ENCODE assay signal across 16 cellular contexts in genomic region chr2:95007822-95008221, GRCh38.
DNase-seq lines count a peak whose midpoint lies in the region; ATAC-seq and TF ChIP-seq lines count a peak whose summit lies in the region.
"Had no signal": no experiment of that assay in that cellular context is flagged by ENCODE, and none has a peak within 500 bp of the region (broad histone marks: within the 10 kb centered on the region; RNA-seq: fewer than 3 reads in every experiment).

No MANE protein-coding gene starts in this region.

- no peak for TF ChIP-seq CTCF in WERI-Rb-1 (IDR thresholded peaks at IDR 0.05; ENCODE audit: low read depth, low read length)

- peaks cover 3% of the 10 kb centered on the region for H3K36me3 Mint-ChIP-seq in effector memory CD8-positive, alpha-beta T cell (ENCODE audit: insufficient read depth)

- H3K27me3 ChIP-seq in stomach smooth muscle (ENCODE audit: control insufficient read depth in 1 of 2, insufficient read depth in 2 of 2, low read length in 2 of 2) (no peaks in the 10 kb centered on the region), WERI-Rb-1 (ENCODE audit: insufficient read depth, low read depth, severe bottlenecking) (no peaks in the 10 kb centered on the region)
- H3K27me3 ChIP-seq: BLaER1, colonic mucosa had no signal

- H3K4me1 ChIP-seq in stomach smooth muscle (ENCODE audit: control insufficient read depth, insufficient read depth, low read length), result peaks cover 19% of the 10 kb centered on the region
- H3K4me1 ChIP-seq: colonic mucosa had no signal

- DNase-seq in NCI-H2227 treated with DMSO at 0.1 percent for 48 hours (lab: John Stamatoyannopoulos, UW) (peak; percentile 14), globus pallidus (ENCODE audit: low spot score) (peak; percentile 83), midbrain (lab: John Stamatoyannopoulos, UW) (peak; percentile 54), WERI-Rb-1 (no peak)
- DNase-seq in effector memory CD8-positive, alpha-beta T cell, result no peak
- DNase-seq: activated CD4-positive, alpha-beta memory T cell treated with anti-CD3 and anti-CD28 coated beads, Interleukin-2, amount 10 ng/mL, durations not matched to agents 7 days and 5 days; colonic mucosa; NCI-H146; NCI-H526 treated with DMSO at 0.1 percent for 48 hours; PC-3 had no signal

- H3K36me3 ChIP-seq in stomach smooth muscle (ENCODE audit: control insufficient read depth in 2 of 2, insufficient read depth in 2 of 2, low read length in 2 of 2) (no peaks in the 10 kb centered on the region), WERI-Rb-1 (no peaks in the 10 kb centered on the region)
- H3K36me3 ChIP-seq: BLaER1, colonic mucosa had no signal

- ATAC-seq in GM18867 (IDR thresholded peaks at IDR 0.05; ENCODE audit: unreplicated experiment), result no peak
- no peak for ATAC-seq in effector memory CD8-positive, alpha-beta T cell (replicated peaks)
- ATAC-seq: PC-3, SK-N-SH treated with all-trans-retinoic acid at 6 μM for 48 hours had no signal

- no peak overlapping the region for H3K4me3 Mint-ChIP-seq in effector memory CD8-positive, alpha-beta T cell
- H3K4me3 Mint-ChIP-seq: activated CD4-positive, alpha-beta memory T cell treated with anti-CD3 and anti-CD28 coated beads, Interleukin-2, amount 10 ng/mL, durations not matched to agents 7 days and 5 days; activated T-helper 1 cell treated with anti-CD3 and anti-CD28 coated beads, Interleukin-12 subunit alpha, Interleukin-12 subunit beta, Interleukin-2, Interleukin-4 antibody, amounts not matched to agents 30 ng/mL and 10 ng/mL and 1 ng/mL, durations not matched to agents 14 hours and 24 hours and 36 hours had no signal

- H3K27ac ChIP-seq in stomach smooth muscle (ENCODE audit: low read length), result peak overlapping the region; percentile 97
- H3K27ac ChIP-seq in WERI-Rb-1, result no peak overlapping the region
- H3K27ac ChIP-seq: BLaER1, colonic mucosa, epithelial cell of prostate had no signal

- H3K4me1 Mint-ChIP-seq in effector memory CD8-positive, alpha-beta T cell (ENCODE audit: low read depth in 2 of 2), result peaks cover 0 to 6% of the 10 kb centered on the region in 2 donors
- H3K4me1 Mint-ChIP-seq: activated CD4-positive, alpha-beta memory T cell treated with anti-CD3 and anti-CD28 coated beads, Interleukin-2, amount 10 ng/mL, durations not matched to agents 7 days and 5 days had no signal

- no peak overlapping the region for H3K27ac Mint-ChIP-seq in effector memory CD8-positive, alpha-beta T cell
- H3K27ac Mint-ChIP-seq: activated CD4-positive, alpha-beta memory T cell treated with anti-CD3 and anti-CD28 coated beads, Interleukin-2, amount 10 ng/mL, durations not matched to agents 7 days and 5 days; activated T-helper 1 cell treated with anti-CD3 and anti-CD28 coated beads, Interleukin-12 subunit alpha, Interleukin-12 subunit beta, Interleukin-2, Interleukin-4 antibody, amounts not matched to agents 30 ng/mL and 10 ng/mL and 1 ng/mL, durations not matched to agents 14 hours and 24 hours and 36 hours had no signal

- H3K27me3 Mint-ChIP-seq in effector memory CD8-positive, alpha-beta T cell, result peaks cover 14 to 47% of the 10 kb centered on the region in 2 donors

- H3K4me3 ChIP-seq in stomach smooth muscle (ENCODE audit: low read length in 2 of 2), result peak overlapping the region in 1 of 2 donors; percentile 15
- no peak overlapping the region for H3K4me3 ChIP-seq in WERI-Rb-1 (ENCODE audit: low read depth, low read length)
- H3K4me3 ChIP-seq: BLaER1, colonic mucosa had no signal

- H3K9ac ChIP-seq in stomach smooth muscle (ENCODE audit: low read length in 2 of 2), result peak overlapping the region in 1 of 2 donors; percentile 55
- H3K9ac ChIP-seq: BLaER1 had no signal

- no peaks in the 10 kb centered on the region for H3K9me3 Mint-ChIP-seq in effector memory CD8-positive, alpha-beta T cell
- H3K9me3 Mint-ChIP-seq: activated CD4-positive, alpha-beta memory T cell treated with anti-CD3 and anti-CD28 coated beads, Interleukin-2, amount 10 ng/mL, durations not matched to agents 7 days and 5 days; activated T-helper 1 cell treated with anti-CD3 and anti-CD28 coated beads, Interleukin-12 subunit alpha, Interleukin-12 subunit beta, Interleukin-2, Interleukin-4 antibody, amounts not matched to agents 30 ng/mL and 10 ng/mL and 1 ng/mL, durations not matched to agents 14 hours and 24 hours and 36 hours had no signal

- H3K9me3 ChIP-seq in stomach smooth muscle (ENCODE audit: control insufficient read depth in 2 of 2, low read length in 2 of 2) (no peaks in the 10 kb centered on the region), WERI-Rb-1 (ENCODE audit: severe bottlenecking) (no peaks in the 10 kb centered on the region)
- H3K9me3 ChIP-seq: BLaER1, colonic mucosa had no signal

Comparison
In these comparisons a context has a peak if more than half of its experiments do, and no peak if none do; other contexts are left out.
1. DNase-seq: peak in NCI-H2227 treated with DMSO at 0.1 percent for 48 hours (single experiment), globus pallidus (single experiment) and midbrain (single experiment); none in WERI-Rb-1 (single experiment) and effector memory CD8-positive, alpha-beta T cell (0 of 3).